In the genomic region with DNA sequence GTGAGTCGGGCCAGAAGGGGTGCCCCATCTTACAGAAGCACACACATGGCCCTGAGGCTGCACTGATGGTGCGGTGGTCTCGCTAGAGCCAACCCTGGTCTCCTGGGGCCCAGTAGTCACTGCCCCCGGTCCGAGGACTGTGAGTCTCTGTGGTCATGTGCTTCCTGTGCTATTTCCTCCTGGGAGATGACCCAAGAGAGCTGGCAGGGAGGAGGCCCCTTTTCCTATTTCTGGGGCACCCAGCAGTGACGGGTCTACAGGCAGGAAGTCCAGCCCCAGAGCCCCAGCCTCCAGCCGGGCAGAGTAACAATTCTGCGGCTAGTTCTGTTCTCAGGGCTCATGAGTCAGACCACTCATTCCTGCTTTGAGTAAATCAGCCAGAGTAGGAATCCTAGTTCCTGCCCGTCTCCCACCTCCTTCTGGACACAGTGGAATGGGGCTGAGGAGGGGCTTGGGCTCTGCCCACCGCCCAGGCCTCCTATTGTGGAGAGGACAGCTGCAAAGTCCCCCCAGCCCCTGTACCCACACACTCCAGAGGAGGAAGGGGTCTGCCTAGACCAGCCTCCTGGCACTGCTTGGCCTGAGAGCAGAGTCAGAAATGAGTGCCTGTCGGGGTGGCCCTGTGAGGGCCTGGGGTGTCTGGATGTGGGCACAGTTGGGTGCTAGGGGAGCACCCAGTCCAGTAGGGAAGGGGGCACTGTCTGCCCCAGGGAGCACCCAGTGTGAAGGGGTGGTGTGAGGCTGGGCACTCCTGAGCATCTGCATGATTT, we compare ENCODE assay signal across 9 cellular contexts.
A peak's percentile ranks its signal among the peaks of the same experiment; 100 is the strongest.
DNase-seq lines count a peak whose midpoint lies in the region; ATAC-seq, FAIRE-seq and TF ChIP-seq lines count a peak whose summit lies in the region.
"Had no signal": no experiment of that assay in that cellular context is flagged by ENCODE, and none has a peak within 500 bp of the region (broad histone marks: within the 10 kb centered on the region; RNA-seq: fewer than 3 reads in every experiment).

No MANE protein-coding gene starts in this region.

- no peaks in the 10 kb centered on the region for H3K27me3 ChIP-seq in GM23248 (replicated peaks; ENCODE audit: insufficient read depth)
- no peaks in the 10 kb centered on the region for H3K27me3 ChIP-seq in Loucy (ENCODE audit: insufficient read depth, low read length, poor library complexity, severe bottlenecking)
- H3K27me3 ChIP-seq in body of pancreas: no peaks in the 10 kb centered on the region
- no peaks in the 10 kb centered on the region for H3K27me3 ChIP-seq in kidney epithelial cell (ENCODE audit: control insufficient read depth, insufficient read depth, low read length)
- no peaks in the 10 kb centered on the region for H3K27me3 ChIP-seq in stomach

- peak; percentile 50 for ATAC-seq in body of pancreas

- intact Hi-C loops in body of pancreas (cut with DNase I): no loop called here
- intact Hi-C loops in stomach (cut with DNase I; ENCODE audit: low total_unique reads): no loop called here

- H3K27ac ChIP-seq in GM23248: peak overlapping the region; percentile 97
- H3K27ac ChIP-seq in body of pancreas: peak overlapping the region in 3 of 4 donors; percentile 44 to 69 (median 68)
- H3K27ac ChIP-seq in stomach: peak overlapping the region; percentile 31 to 89 (median 78)
- H3K27ac ChIP-seq: VCaP had no signal

- peak; percentile 93 for FAIRE-seq in GM12891 (lab: Jason Lieb, UNC)

- H3K4me3 ChIP-seq in GM23248: peak overlapping the region; percentile 31; the same call in 1 of the 2 replicates
- H3K4me3 ChIP-seq in Loucy (ENCODE audit: low read length, poor library complexity, severe bottlenecking): peak overlapping the region; percentile 50
- no peak overlapping the region for H3K4me3 ChIP-seq in body of pancreas
- no peak overlapping the region for H3K4me3 ChIP-seq in kidney epithelial cell (ENCODE audit: low read depth, low read length)
- H3K4me3 ChIP-seq in stomach: no peak overlapping the region

- no peaks in the 10 kb centered on the region for H3K9me3 ChIP-seq in GM23248 (ENCODE audit: low read depth)
- no peaks in the 10 kb centered on the region for H3K9me3 ChIP-seq in Loucy (ENCODE audit: insufficient read depth, low read depth, low read length)
- no peaks in the 10 kb centered on the region for H3K9me3 ChIP-seq in body of pancreas
- H3K9me3 ChIP-seq in stomach: no peaks in the 10 kb centered on the region

- peaks cover 46% of the 10 kb centered on the region for H3K4me1 ChIP-seq in GM23248 (ENCODE audit: insufficient read depth)
- peaks cover 33% of the 10 kb centered on the region for H3K4me1 ChIP-seq in Loucy (ENCODE audit: insufficient read depth, low read length, poor library complexity, severe bottlenecking)
- peaks cover 42% of the 10 kb centered on the region for H3K4me1 ChIP-seq in body of pancreas
- peaks cover 74 to 100% (median 91%) of the 10 kb centered on the region in 4 donors for H3K4me1 ChIP-seq in stomach

- in situ Hi-C loops in GM23248 (cut with MboI): no loop called here

- H4K20me1 ChIP-seq in GM23248 (ENCODE audit: insufficient read depth) (no peaks in the 10 kb centered on the region), Loucy (ENCODE audit: insufficient read depth, low read length, poor library complexity, severe bottlenecking) (peaks cover 16% of the 10 kb centered on the region)

- H2AFZ ChIP-seq in GM23248 (no peak overlapping the region), Loucy (ENCODE audit: low read length) (no peak overlapping the region)

- TF ChIP-seq CTCF in Loucy (conservative IDR thresholded peaks at IDR 0.05; ENCODE audit: low read length) (no peak), body of pancreas (IDR thresholded peaks at IDR 0.05) (no peak), kidney epithelial cell (IDR thresholded peaks at IDR 0.05; ENCODE audit: insufficient read depth, low read length, poor library complexity, severe bottlenecking) (no peak), stomach (IDR thresholded peaks at IDR 0.05) (no peak)

- DNase-seq in GM12891 (ENCODE audit: insufficient read length, low spot score) (peak; percentile 80), GM23248 (peak; percentile 98), body of pancreas (peak in 3 of 4 donors; percentile 33 to 81 (median 50)), kidney epithelial cell (ENCODE audit: low read depth) (peak; percentile 69), stomach (peak; percentile 47), NCI-H748 treated with DMSO at 0.1 percent for 48 hours (lab: John Stamatoyannopoulos, UW) (no peak)
- DNase-seq in stimulated activated naive CD4-positive, alpha-beta T cell (lab: John Stamatoyannopoulos, UW): no peak

- H3K9me2 ChIP-seq in GM23248 (ENCODE audit: insufficient read depth) (no peaks in the 10 kb centered on the region), Loucy (replicated peaks; ENCODE audit: low read depth, low read length) (no peaks in the 10 kb centered on the region)

- no peak for TF ChIP-seq EP300 in stomach (IDR thresholded peaks at IDR 0.05)

- H3F3A ChIP-seq in GM23248 (ENCODE audit: insufficient read depth) (peaks cover 44% of the 10 kb centered on the region), Loucy (ENCODE audit: low read depth) (no peaks in the 10 kb centered on the region)

- H3K36me3 ChIP-seq in GM23248 (ENCODE audit: low read depth): no peaks in the 10 kb centered on the region
- H3K36me3 ChIP-seq in Loucy (ENCODE audit: insufficient read depth, low read length): peaks cover 68% of the 10 kb centered on the region; the same call in 1 of the 2 replicates
- H3K36me3 ChIP-seq in body of pancreas (replicated peaks in 1 of 2; ENCODE audit: insufficient read depth in 1 of 2, low read depth in 2 of 2): no peaks in the 10 kb centered on the region
- peaks cover 3% of the 10 kb centered on the region for H3K36me3 ChIP-seq in kidney epithelial cell (ENCODE audit: control insufficient read depth, insufficient read depth, low read length)
- peaks cover 4 to 69% (median 21%) of the 10 kb centered on the region in 4 donors for H3K36me3 ChIP-seq in stomach

- 12 to 15% methylated on average over 11 of the region's 11 CpGs for WGBS in GM23248 (ENCODE audit: low coverage in 1 of 2, low lambda C conversion rate in 2 of 2, missing lambda C conversion rate in 2 of 2), 2 experiments
- 69 to 84% methylated on average over 5 to 11 of the region's 11 CpGs for WGBS in body of pancreas, 2 donors
- 59 to 68% (median 65%) methylated on average over 9 to 11 of the region's 11 CpGs for whole genome bisulfite sequencing in stomach, 5 donors

- peak overlapping the region; percentile 72 for H3K4me2 ChIP-seq in GM23248 (ENCODE audit: unreplicated experiment)
- H3K4me2 ChIP-seq in Loucy (ENCODE audit: low read depth, low read length, poor library complexity, severe bottlenecking): peak overlapping the region; percentile 77

- peak overlapping the region; percentile 79 for H3K9ac ChIP-seq in GM23248
- peak overlapping the region; percentile 69 for H3K9ac ChIP-seq in Loucy (ENCODE audit: low read depth, low read length, poor library complexity, severe bottlenecking)

- H3K79me2 ChIP-seq in GM23248 (ENCODE audit: insufficient read depth) (peaks cover 79% of the 10 kb centered on the region), Loucy (ENCODE audit: insufficient read depth, low read length) (peaks cover 38% of the 10 kb centered on the region; the same call in 1 of the 2 replicates)

- no peak for TF ChIP-seq POLR2A in GM12891 (IDR thresholded peaks at IDR 0.05; ENCODE audit: low read depth, low read length)
- peak in 1 of 3 donors; percentile 24 for TF ChIP-seq POLR2A in body of pancreas (IDR thresholded peaks at IDR 0.05)
- no peak for TF ChIP-seq POLR2A in stomach (IDR thresholded peaks at IDR 0.05)

TF ChIP-seq in GM12891, 5 proteins besides CTCF, POLR2A, EP300 and RAD21:
- TF ChIP-seq SPI1 (IDR thresholded peaks at IDR 0.05; ENCODE audit: low read depth, low read length): peak; percentile 90
- TF ChIP-seq POU2F2 (IDR thresholded peaks at IDR 0.05; ENCODE audit: low read depth, low read length): no peak; the same call in 1 of the 2 replicates

Comparison
In these comparisons a context has a peak if more than half of its experiments do, and no peak if none do; other contexts are left out.
1. DNase-seq: peak in GM12891 (single experiment), GM23248 (single experiment), body of pancreas (3 of 4), kidney epithelial cell (single experiment) and stomach (single experiment); none in NCI-H748 treated with DMSO at 0.1 percent for 48 hours (single experiment) and stimulated activated naive CD4-positive, alpha-beta T cell (0 of 6).
2. H3K4me3 ChIP-seq: peak in GM23248 (single experiment) and Loucy (single experiment); none in body of pancreas (0 of 2), kidney epithelial cell (single experiment) and stomach (0 of 4).
3. Peak in every context shown above with its lines, with median percentiles within 50 percentile points of each other: H3K27ac ChIP-seq.